8 cellular contexts compared by ENCODE assay signal in genomic region chr14:25993830-25994229, GRCh38.
"Had no signal": no experiment of that assay in that cellular context is flagged by ENCODE, and none has a peak within 500 bp of the region (broad histone marks: within the 10 kb centered on the region; RNA-seq: fewer than 3 reads in every experiment).

No MANE protein-coding gene starts in this region.

- H3K9ac ChIP-seq: GM23248 had no signal

- H3K27ac Mint-ChIP-seq: H9, HFFc6 had no signal

- H3K4me3 ChIP-seq: GM23248, HAP-1 had no signal

- H3K9me3 Mint-ChIP-seq: H9 had no signal

- H3K4me3 Mint-ChIP-seq: H9, HFFc6 had no signal

- H2AFZ ChIP-seq: GM23248 had no signal

- ATAC-seq: HCT116 had no signal

- H3K4me1 ChIP-seq: HAP-1 had no signal

- H3K9me3 ChIP-seq: HAP-1 had no signal

- H3K36me3 ChIP-seq: HAP-1 had no signal

- DNase-seq: GM23248, GOT3, H7, H9, HCEC 1CT, HFFc6 had no signal

- H3K27ac ChIP-seq: GM23248 had no signal
